11 cellular contexts compared by ENCODE assay signal in genomic region chr17:43316522-43317142, GRCh38.
DNase-seq lines count a peak whose midpoint lies in the region; ATAC-seq and TF ChIP-seq lines count a peak whose summit lies in the region.
"Had no signal": no experiment of that assay in that cellular context is flagged by ENCODE, and none has a peak within 500 bp of the region (broad histone marks: within the 10 kb centered on the region; RNA-seq: fewer than 3 reads in every experiment).

No MANE protein-coding gene starts in this region.

- H3K27me3 Mint-ChIP-seq in activated T-cell treated with anti-CD3 and anti-CD28 coated beads, Interleukin-2, amount 50 U/mL, for 72 hours (ENCODE audit: low read depth): no peaks in the 10 kb centered on the region
- H3K27me3 Mint-ChIP-seq in T-helper 2 cell treated with Interferon-gamma antibody and Interleukin-4, amounts not matched to agents 5 μg/mL and 100 μg/mL, for 36 hours (ENCODE audit: low read depth): no peaks in the 10 kb centered on the region

- DNase-seq in activated T-cell treated with anti-CD3 and anti-CD28 coated beads, Interleukin-2, amount 50 U/mL, for 72 hours: peak; percentile 68 to 80
- DNase-seq in activated T-cell treated with anti-CD3 and anti-CD28 coated beads for 4 hours: no peak
- peak; percentile 36 for DNase-seq in T-helper 2 cell treated with Interferon-gamma antibody and Interleukin-4, amounts not matched to agents 5 μg/mL and 100 μg/mL, for 36 hours (ENCODE audit: low spot score)
- DNase-seq in fibroblast of the aortic adventitia (ENCODE audit: low read depth): peak; percentile 6
- no peak for DNase-seq in psoas muscle
- DNase-seq in NCI-H146 treated with DMSO at 0.1 percent for 48 hours (lab: John Stamatoyannopoulos, UW; ENCODE audit: unreplicated experiment): no peak
- DNase-seq in BE2C: no peak
- no peak for DNase-seq in hepatocyte (ENCODE audit: low spot score)
- DNase-seq: brain microvascular endothelial cell, GDM1, IMR-90 had no signal

- H3K79me2 ChIP-seq in hepatocyte: no peaks in the 10 kb centered on the region

- H3K4me2 ChIP-seq in hepatocyte: no peak overlapping the region

- H3K9me2 ChIP-seq in hepatocyte (replicated peaks; ENCODE audit: insufficient read depth): no peaks in the 10 kb centered on the region

- H3K4me3 ChIP-seq in fibroblast of the aortic adventitia (ENCODE audit: low read depth, low read length): no peak overlapping the region
- H3K4me3 ChIP-seq in psoas muscle: no peak overlapping the region
- H3K4me3 ChIP-seq in BE2C (ENCODE audit: low read depth, low read length): no peak overlapping the region
- no peak overlapping the region for H3K4me3 ChIP-seq in hepatocyte

- no peak overlapping the region for H3K27ac Mint-ChIP-seq in activated T-cell treated with anti-CD3 and anti-CD28 coated beads, Interleukin-2, amount 50 U/mL, for 72 hours
- peak overlapping the region; percentile 41 for H3K27ac Mint-ChIP-seq in T-helper 2 cell treated with Interferon-gamma antibody and Interleukin-4, amounts not matched to agents 5 μg/mL and 100 μg/mL, for 36 hours

- H3K4me1 ChIP-seq in psoas muscle (no peaks in the 10 kb centered on the region), BE2C (no peaks in the 10 kb centered on the region), hepatocyte (ENCODE audit: insufficient read depth) (no peaks in the 10 kb centered on the region)

- no peaks in the 10 kb centered on the region for H3K9me3 ChIP-seq in psoas muscle
- H3K9me3 ChIP-seq in BE2C: no peaks in the 10 kb centered on the region
- no peaks in the 10 kb centered on the region for H3K9me3 ChIP-seq in hepatocyte (ENCODE audit: low read depth)

- H3K4me3 Mint-ChIP-seq in activated T-cell treated with anti-CD3 and anti-CD28 coated beads, Interleukin-2, amount 50 U/mL, for 72 hours: peak overlapping the region in 1 of 2 donors; percentile 52
- H3K4me3 Mint-ChIP-seq in T-helper 2 cell treated with Interferon-gamma antibody and Interleukin-4, amounts not matched to agents 5 μg/mL and 100 μg/mL, for 36 hours: peak overlapping the region; percentile 24

- WGBS in psoas muscle, 3 donors: 37 to 58% (median 43%) methylated on average over 19 of the region's 19 CpGs
- 77% methylated on average over 19 of the region's 19 CpGs for WGBS in hepatocyte (ENCODE audit: low lambda C conversion rate, missing lambda C conversion rate)

- TF ChIP-seq CTCF in fibroblast of the aortic adventitia (IDR thresholded peaks at IDR 0.05; ENCODE audit: insufficient read depth, low read length) (no peak), psoas muscle (IDR thresholded peaks at IDR 0.05) (no peak), BE2C (IDR thresholded peaks at IDR 0.05; ENCODE audit: low read depth, low read length) (no peak), hepatocyte (IDR thresholded peaks at IDR 0.05; ENCODE audit: poor library complexity) (no peak)

- H3K27ac ChIP-seq in psoas muscle (no peak overlapping the region), hepatocyte (no peak overlapping the region)
- H3K27ac ChIP-seq: brain microvascular endothelial cell had no signal

- no peaks in the 10 kb centered on the region for H3K36me3 ChIP-seq in psoas muscle (ENCODE audit: insufficient read depth in 1 of 2, low read depth in 1 of 2)
- no peaks in the 10 kb centered on the region for H3K36me3 ChIP-seq in BE2C
- H3K36me3 ChIP-seq in hepatocyte (replicated peaks; ENCODE audit: insufficient read depth, low read depth): no peaks in the 10 kb centered on the region
- H3K36me3 ChIP-seq: brain microvascular endothelial cell had no signal

- H2AFZ ChIP-seq in hepatocyte: no peak overlapping the region

- peaks cover 19% of the 10 kb centered on the region for H3K4me1 Mint-ChIP-seq in activated T-cell treated with anti-CD3 and anti-CD28 coated beads, Interleukin-2, amount 50 U/mL, for 72 hours (ENCODE audit: low read depth)
- H3K4me1 Mint-ChIP-seq in T-helper 2 cell treated with Interferon-gamma antibody and Interleukin-4, amounts not matched to agents 5 μg/mL and 100 μg/mL, for 36 hours (ENCODE audit: low read depth): peaks cover 13% of the 10 kb centered on the region

- no peaks in the 10 kb centered on the region for H4K20me1 ChIP-seq in hepatocyte (ENCODE audit: insufficient read depth, poor library complexity, severe bottlenecking)

- H3K9me3 Mint-ChIP-seq in activated T-cell treated with anti-CD3 and anti-CD28 coated beads, Interleukin-2, amount 50 U/mL, for 72 hours: peaks cover 2% of the 10 kb centered on the region in 2 donors
- H3K9me3 Mint-ChIP-seq in T-helper 2 cell treated with Interferon-gamma antibody and Interleukin-4, amounts not matched to agents 5 μg/mL and 100 μg/mL, for 36 hours: peaks cover 4% of the 10 kb centered on the region

- ATAC-seq in activated T-cell treated with anti-CD3 and anti-CD28 coated beads, Interleukin-2, amount 50 U/mL, for 72 hours (replicated peaks in 1 of 2): no peak
- ATAC-seq in psoas muscle: peak in 3 of 4 donors; percentile 14 to 40 (median 34)

- H3K27me3 ChIP-seq in psoas muscle (ENCODE audit: insufficient read depth in 3 of 3, low read length in 2 of 3): no peaks in the 10 kb centered on the region
- no peaks in the 10 kb centered on the region for H3K27me3 ChIP-seq in BE2C
- no peaks in the 10 kb centered on the region for H3K27me3 ChIP-seq in hepatocyte
- H3K27me3 ChIP-seq: brain microvascular endothelial cell had no signal

- intact Hi-C loops in psoas muscle (cut with DNase I): no loop called here

- H3K36me3 Mint-ChIP-seq in activated T-cell treated with anti-CD3 and anti-CD28 coated beads, Interleukin-2, amount 50 U/mL, for 72 hours (ENCODE audit: insufficient read depth in 2 of 2): peaks cover 0 to 16% of the 10 kb centered on the region in 2 donors
- H3K36me3 Mint-ChIP-seq in T-helper 2 cell treated with Interferon-gamma antibody and Interleukin-4, amounts not matched to agents 5 μg/mL and 100 μg/mL, for 36 hours (ENCODE audit: low read depth): peaks cover 20% of the 10 kb centered on the region

Comparison
In these comparisons a context has a peak if more than half of its experiments do, and no peak if none do; other contexts are left out.
1. DNase-seq: peak in activated T-cell treated with anti-CD3 and anti-CD28 coated beads, Interleukin-2, amount 50 U/mL, for 72 hours (2 of 2), T-helper 2 cell treated with Interferon-gamma antibody and Interleukin-4, amounts not matched to agents 5 μg/mL and 100 μg/mL, for 36 hours (single experiment) and fibroblast of the aortic adventitia (single experiment); none in activated T-cell treated with anti-CD3 and anti-CD28 coated beads for 4 hours (single experiment), psoas muscle (0 of 2), NCI-H146 treated with DMSO at 0.1 percent for 48 hours (single experiment), BE2C (single experiment) and hepatocyte (single experiment).
2. ATAC-seq: peak in psoas muscle (3 of 4); none in activated T-cell treated with anti-CD3 and anti-CD28 coated beads, Interleukin-2, amount 50 U/mL, for 72 hours (0 of 2).